In genomic region chr11:1652778-1653540, GRCh38 we compare ENCODE assay signal across 9 cellular contexts. TPM values are rescaled to one million over a fixed set of nuclear protein-coding genes. Genes with fewer than 3 reads are reported as not detected.
DNase-seq lines count a peak whose midpoint lies in the region; ATAC-seq lines count a peak whose summit lies in the region.
"Had no signal": no experiment of that assay in that cellular context is flagged by ENCODE, and none has a peak within 500 bp of the region (broad histone marks: within the 10 kb centered on the region; RNA-seq: fewer than 3 reads in every experiment).

No MANE protein-coding gene starts in this region.

- ATAC-seq in effector memory CD8-positive, alpha-beta T cell (replicated peaks), result peak; percentile 92
- ATAC-seq in HG03159 (IDR thresholded peaks at IDR 0.05; ENCODE audit: unreplicated experiment), result no peak

- H3K9me3 Mint-ChIP-seq in effector memory CD8-positive, alpha-beta T cell, result no peaks in the 10 kb centered on the region

- peak overlapping the region; percentile 56 for H3K4me2 ChIP-seq in mesendoderm (ENCODE audit: low read length)

- H4K8ac ChIP-seq in mesendoderm (ENCODE audit: low read depth, low read length), result no peak overlapping the region

- no peak overlapping the region for H3K27ac ChIP-seq in mesendoderm (ENCODE audit: low read depth, low read length)
- H3K27ac ChIP-seq: skin epidermis had no signal

- H3K36me3 ChIP-seq in mesendoderm (ENCODE audit: control insufficient read depth, insufficient read depth, low read length), result no peaks in the 10 kb centered on the region

- H2BK120ac ChIP-seq in mesendoderm (ENCODE audit: low read depth, low read length), result no peak overlapping the region

- peaks cover 4% of the 10 kb centered on the region for H3K36me3 Mint-ChIP-seq in effector memory CD8-positive, alpha-beta T cell (ENCODE audit: insufficient read depth)

- H3K4me3 ChIP-seq in mesendoderm (ENCODE audit: low read length), result peak overlapping the region; percentile 16
- H3K4me3 ChIP-seq: skin epidermis had no signal

- H3K4ac ChIP-seq in mesendoderm (ENCODE audit: low read depth, low read length), result no peak overlapping the region

- no peak overlapping the region for H3K27ac Mint-ChIP-seq in effector memory CD8-positive, alpha-beta T cell

- peak overlapping the region; percentile 76 for H3K56ac ChIP-seq in mesendoderm (ENCODE audit: low read length)

- no peak overlapping the region for H3K4me3 Mint-ChIP-seq in effector memory CD8-positive, alpha-beta T cell

- H2BK15ac ChIP-seq in mesendoderm (replicated peaks; ENCODE audit: low read depth), result no peak overlapping the region

- no peaks in the 10 kb centered on the region for H3K79me2 ChIP-seq in mesendoderm (ENCODE audit: control insufficient read depth, insufficient read depth, low read length)

- H4K5ac ChIP-seq in mesendoderm (ENCODE audit: low read length), result no peak overlapping the region

- H3K4me1 ChIP-seq in mesendoderm (ENCODE audit: control insufficient read depth, low read depth, low read length), result no peaks in the 10 kb centered on the region

- no peaks in the 10 kb centered on the region for H3K27me3 ChIP-seq in mesendoderm (ENCODE audit: insufficient read depth, low read length, poor library complexity)

- no peaks in the 10 kb centered on the region for H3K79me1 ChIP-seq in mesendoderm (ENCODE audit: low read length)

- H3K27me3 Mint-ChIP-seq in effector memory CD8-positive, alpha-beta T cell, result peaks cover 14 to 72% of the 10 kb centered on the region in 2 donors

- WGBS in mesendoderm (ENCODE audit: extremely low coverage, insufficient coverage, low lambda C conversion rate), result no CpG with 5 or more reads among the region's 34 CpGs

- peak; percentile 57 for DNase-seq in NCI-H82 (lab: John Stamatoyannopoulos, UW)
- DNase-seq in NCI-H82 treated with DMSO at 0.1 percent for 48 hours (lab: John Stamatoyannopoulos, UW; ENCODE audit: unreplicated experiment), result no peak
- peak; percentile 39 for DNase-seq in NCI-H2196 treated with DMSO at 0.1 percent for 48 hours (lab: John Stamatoyannopoulos, UW; ENCODE audit: unreplicated experiment)
- DNase-seq in activated CD8-positive, alpha-beta memory T cell treated with anti-CD3 and anti-CD28 coated beads for 1 hour (ENCODE audit: extremely low read depth in 1 of 2, low read depth in 1 of 2), result peak; percentile 42 to 75
- DNase-seq in effector memory CD8-positive, alpha-beta T cell, result peak; percentile 80 to 82 (median 81)
- peak; percentile 62 for DNase-seq in mesendoderm
- DNase-seq in stimulated activated CD8-positive, alpha-beta memory T cell treated with anti-CD3 and anti-CD28 coated beads, Interleukin-2, amount 100 ng/mL, for 48 hours (ENCODE audit: low read depth in 2 of 2), result peak; percentile 51 to 69

- H3K9ac ChIP-seq in mesendoderm (ENCODE audit: low read length), result peak overlapping the region; percentile 48

- peaks cover 0 to 2% of the 10 kb centered on the region in 2 donors for H3K4me1 Mint-ChIP-seq in effector memory CD8-positive, alpha-beta T cell (ENCODE audit: low read depth in 2 of 2)

- H2BK5ac ChIP-seq in mesendoderm (ENCODE audit: low read length), result no peak overlapping the region

- H3K23ac ChIP-seq in mesendoderm (ENCODE audit: low read length), result peak overlapping the region; percentile 80

- no peak overlapping the region for H2AK5ac ChIP-seq in mesendoderm (ENCODE audit: low read length)

- H3K18ac ChIP-seq in mesendoderm (ENCODE audit: low read length), result no peak overlapping the region

RNA-seq across cellular contexts. Expression of gene KRTAP5-5, which starts 23.4 kb away (rescaled TPM):
- not detected for polyA plus RNA-seq in mesendoderm (2013, experiment 1 of 2)
- not detected for polyA plus RNA-seq in mesendoderm (2013, experiment 2 of 2)

RNA-seq across cellular contexts. Expression of gene KRTAP5-4, which starts 31.0 kb away (rescaled TPM):
- polyA plus RNA-seq in mesendoderm (2013, experiment 1 of 2), result not detected
- polyA plus RNA-seq in mesendoderm (2013, experiment 2 of 2), result not detected

RNA-seq across cellular contexts. Expression of gene KRTAP5-6, which starts 44.0 kb away (rescaled TPM):
- not detected for polyA plus RNA-seq in mesendoderm (2013, experiment 1 of 2)
- polyA plus RNA-seq in mesendoderm (2013, experiment 2 of 2), result not detected

RNA-seq across cellular contexts. Expression of gene KRTAP5-3, which starts 44.7 kb away (rescaled TPM):
- polyA plus RNA-seq in mesendoderm (2013, experiment 1 of 2), result not detected
- not detected for polyA plus RNA-seq in mesendoderm (2013, experiment 2 of 2)

RNA-seq across cellular contexts. Expression of gene KRTAP5-2, which starts 54.9 kb away (rescaled TPM):
- not detected for polyA plus RNA-seq in mesendoderm (2013, experiment 1 of 2)
- polyA plus RNA-seq in mesendoderm (2013, experiment 2 of 2), result not detected
